8 cellular contexts compared by ENCODE assay signal in the genomic region with DNA sequence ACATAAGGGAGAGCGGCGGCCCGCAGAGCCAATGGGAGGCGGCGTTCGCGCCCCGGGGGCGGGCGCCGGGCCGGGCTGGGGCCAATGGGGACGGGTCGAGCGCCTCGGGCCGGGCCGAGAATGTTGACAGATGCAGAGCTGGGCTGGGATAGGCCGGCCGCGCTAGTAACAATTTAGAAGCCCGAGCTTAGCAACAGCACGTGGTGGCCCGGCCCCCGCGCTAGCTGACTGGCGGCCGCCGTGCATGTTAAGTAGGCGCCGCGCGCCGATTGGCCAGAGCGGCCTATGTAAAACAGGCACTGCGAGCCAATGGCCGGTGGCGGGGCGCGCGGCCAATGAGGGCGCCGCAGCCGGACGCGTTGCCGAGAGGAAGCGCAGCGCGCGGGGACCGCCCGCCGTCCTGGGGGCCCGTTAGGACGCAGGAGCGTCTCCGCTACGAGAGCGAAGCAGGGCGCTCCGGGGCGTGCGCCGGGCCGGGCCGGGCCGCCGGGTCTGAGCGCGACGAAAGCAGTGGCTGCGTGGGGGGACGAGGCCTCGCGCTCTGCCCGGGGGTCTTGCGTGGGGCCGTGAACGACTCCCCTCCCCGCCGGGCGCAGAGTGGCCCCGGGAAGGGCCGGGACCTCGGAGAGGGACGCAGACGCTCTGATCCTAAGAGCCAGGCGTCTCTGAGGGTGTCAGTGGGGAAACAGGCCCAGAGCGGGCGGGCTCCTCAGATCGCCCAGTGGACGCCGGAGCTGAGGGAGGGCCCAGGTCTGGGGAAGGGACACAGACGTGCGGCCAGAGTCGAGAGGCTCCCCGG. TPM values are rescaled to one million over a fixed set of nuclear protein-coding genes. Genes with fewer than 3 reads are reported as not detected.
DNase-seq lines count a peak whose midpoint lies in the region; ATAC-seq and TF ChIP-seq lines count a peak whose summit lies in the region.

No MANE protein-coding gene starts in this region.

- no peaks in the 10 kb centered on the region for H3K9me3 ChIP-seq in testis

- no peaks in the 10 kb centered on the region for H3K27me3 ChIP-seq in testis

- ATAC-seq in HG02642 (IDR thresholded peaks at IDR 0.05; ENCODE audit: poor library complexity, unreplicated experiment) = peak; percentile 90
- ATAC-seq in omental fat pad (ENCODE audit: low FRiP score) = peak; percentile 96

- H3K9me3 Mint-ChIP-seq in activated naive CD8-positive, alpha-beta T cell treated with anti-CD3 and anti-CD28 coated beads for 36 hours = no peaks in the 10 kb centered on the region
- peaks cover 3% of the 10 kb centered on the region for H3K9me3 Mint-ChIP-seq in glutamatergic neuron (ENCODE audit: unreplicated experiment)

- TF ChIP-seq CTCF in glutamatergic neuron (IDR thresholded peaks at IDR 0.05; ENCODE audit: partially characterized antibody, unreplicated experiment) (no peak), omental fat pad (IDR thresholded peaks at IDR 0.05) (no peak), testis (IDR thresholded peaks at IDR 0.05) (peak in 1 of 3 experiments; percentile 15)

- H3K36me3 Mint-ChIP-seq in activated naive CD8-positive, alpha-beta T cell treated with anti-CD3 and anti-CD28 coated beads for 36 hours = no peaks in the 10 kb centered on the region
- H3K36me3 Mint-ChIP-seq in glutamatergic neuron (ENCODE audit: unreplicated experiment) = no peaks in the 10 kb centered on the region

- DNase-seq in NCI-H1105 (lab: John Stamatoyannopoulos, UW) = peak; percentile 92
- peak; percentile 99 for DNase-seq in SKM-1 (lab: John Stamatoyannopoulos, UW; ENCODE audit: unreplicated experiment)
- DNase-seq in activated naive CD8-positive, alpha-beta T cell treated with anti-CD3 and anti-CD28 coated beads for 36 hours = peak; percentile 99
- DNase-seq in glutamatergic neuron = peak; percentile 97
- DNase-seq in omental fat pad (ENCODE audit: low spot score) = peak; percentile 96
- peak; percentile 100 for DNase-seq in testis

- H3K27ac Mint-ChIP-seq in activated naive CD8-positive, alpha-beta T cell treated with anti-CD3 and anti-CD28 coated beads for 36 hours = peak overlapping the region; percentile 62
- peak overlapping the region; percentile 66 for H3K27ac Mint-ChIP-seq in glutamatergic neuron (ENCODE audit: unreplicated experiment)

- WGBS in testis, 2 donors = 0 to 1% methylated on average over 4 to 78 of the region's 98 CpGs

- H3K4me3 ChIP-seq in testis = peak overlapping the region; percentile 74 to 82

- no peaks in the 10 kb centered on the region for H3K36me3 ChIP-seq in testis (ENCODE audit: low read depth, missing control alignments)

- peaks cover 1% of the 10 kb centered on the region for H3K4me1 Mint-ChIP-seq in activated naive CD8-positive, alpha-beta T cell treated with anti-CD3 and anti-CD28 coated beads for 36 hours
- H3K4me1 Mint-ChIP-seq in glutamatergic neuron (ENCODE audit: low read depth, unreplicated experiment) = peaks cover 8% of the 10 kb centered on the region

- intact Hi-C loops in testis (cut with DNase I; ENCODE audit: low total_unique reads) = loop anchor here (5.0 kb wide), 1 partner anchor 550 kb away; a partner anchor contains a TSS

- peak overlapping the region; percentile 94 to 96 for H3K27ac ChIP-seq in testis

- H3K4me1 ChIP-seq in testis = peaks cover 47% of the 10 kb centered on the region

- H3K4me3 Mint-ChIP-seq in activated naive CD8-positive, alpha-beta T cell treated with anti-CD3 and anti-CD28 coated beads for 36 hours = peak overlapping the region; percentile 67
- peak overlapping the region; percentile 76 for H3K4me3 Mint-ChIP-seq in glutamatergic neuron (ENCODE audit: unreplicated experiment)

- H3K27me3 Mint-ChIP-seq in activated naive CD8-positive, alpha-beta T cell treated with anti-CD3 and anti-CD28 coated beads for 36 hours = no peaks in the 10 kb centered on the region
- no peaks in the 10 kb centered on the region for H3K27me3 Mint-ChIP-seq in glutamatergic neuron (ENCODE audit: unreplicated experiment)

- TF ChIP-seq POLR2A in GM10847 (IDR thresholded peaks at IDR 0.05; ENCODE audit: extremely low read depth, insufficient read length) = peak; percentile 95
- peak; percentile 92 for TF ChIP-seq POLR2A in testis (IDR thresholded peaks at IDR 0.05)

RNA-seq across cellular contexts. Expression of a gene that starts 0.4 kb away (rescaled TPM):
- 1 to 10 TPM in 1 of 2 experiments, under 1 TPM in 1; 0.78 to 1.2 TPM for total RNA-seq in activated naive CD8-positive, alpha-beta T cell treated with anti-CD3 and anti-CD28 coated beads for 36 hours
- 143 TPM for total RNA-seq in glutamatergic neuron (ENCODE audit: unreplicated experiment)
- total RNA-seq in omental fat pad = 100 to 1,000 TPM in 1 of 4 donors, 10 to 100 TPM in 3; 33.7 to 118 (median 59.5) TPM
- total RNA-seq in testis = 10 to 100 TPM; 73.8 to 76.4 TPM
- polyA plus RNA-seq in testis (ENCODE audit: insufficient read depth, low read depth, low replicate concordance) = 51.6 TPM

RNA-seq across cellular contexts. Expression of a gene that starts 20.4 kb away (rescaled TPM):
- total RNA-seq in activated naive CD8-positive, alpha-beta T cell treated with anti-CD3 and anti-CD28 coated beads for 36 hours = 10 to 100 TPM; 23.6 to 23.7 TPM
- total RNA-seq in glutamatergic neuron (ENCODE audit: unreplicated experiment) (15.6 TPM), omental fat pad (10 to 100 TPM in 3 of 4 donors, 1 to 10 TPM in 1; 9.5 to 27.6 (median 10.8) TPM), testis (10 to 100 TPM; 40.1 to 44.0 TPM)
- polyA plus RNA-seq in testis (ENCODE audit: insufficient read depth, low read depth, low replicate concordance) = 13.8 TPM

RNA-seq across cellular contexts. Expression of a gene that starts 20.4 kb away (rescaled TPM):
- 1 to 10 TPM in 1 of 2 experiments, under 1 TPM in 1; 0.92 to 1.0 TPM for total RNA-seq in activated naive CD8-positive, alpha-beta T cell treated with anti-CD3 and anti-CD28 coated beads for 36 hours
- total RNA-seq in glutamatergic neuron (ENCODE audit: unreplicated experiment) (6.8 TPM), omental fat pad (1 to 10 TPM; 4.7 to 7.3 (median 5.1) TPM), testis (10 to 100 TPM; 22.9 to 23.7 TPM)
- 12.2 TPM for polyA plus RNA-seq in testis (ENCODE audit: insufficient read depth, low read depth, low replicate concordance)

Comparison
In these comparisons a context has a peak if more than half of its experiments do, and no peak if none do; other contexts are left out.
1. Peak in every context shown above with its lines: DNase-seq, ATAC-seq, H3K4me3 ChIP-seq and H3K27ac ChIP-seq.
2. RNA of a gene that starts 0.4 kb away (total RNA-seq): 143 TPM in glutamatergic neuron (single experiment), 73.8 to 76.4 TPM in testis and 33.7 to 118 TPM in omental fat pad; 0.78 to 1.2 TPM in activated naive CD8-positive, alpha-beta T cell treated with anti-CD3 and anti-CD28 coated beads for 36 hours; every median in the first group is over 10 times any median in the second.